29 cellular contexts compared by ENCODE assay signal in the genomic region with DNA sequence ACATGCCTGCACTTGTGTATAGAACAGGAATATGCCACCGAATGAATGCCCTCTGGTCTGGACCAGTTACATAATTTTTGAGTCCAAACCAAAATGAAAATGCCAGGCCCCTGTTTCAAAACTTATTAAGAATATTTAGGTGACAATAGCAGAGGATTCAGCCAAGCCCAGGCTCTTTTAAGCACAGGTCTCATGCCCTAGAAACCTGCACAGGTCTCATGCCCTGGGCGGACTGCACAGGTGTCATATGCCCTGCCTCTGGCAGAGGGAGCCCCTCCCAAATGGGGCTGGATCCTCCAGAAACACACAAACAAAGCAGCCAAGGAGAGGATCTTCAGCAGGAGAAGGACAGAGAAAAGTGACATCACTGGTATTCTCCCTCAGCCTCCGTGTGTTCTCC.
DNase-seq lines count a peak whose midpoint lies in the region; TF ChIP-seq lines count a peak whose summit lies in the region.
"Had no signal": no experiment of that assay in that cellular context is flagged by ENCODE, and none has a peak within 500 bp of the region (broad histone marks: within the 10 kb centered on the region; RNA-seq: fewer than 3 reads in every experiment).

No MANE protein-coding gene starts in this region.

- H3K27ac ChIP-seq in RWPE1 (no peak overlapping the region), neural progenitor cell (no peak overlapping the region)
- H3K27ac ChIP-seq: psoas muscle, SJCRH30, thyroid gland, vagina had no signal

- no peak overlapping the region for H3K9ac ChIP-seq in neural progenitor cell

- H3F3A ChIP-seq in neural progenitor cell (ENCODE audit: low read depth): no peaks in the 10 kb centered on the region

- H3K4me3 ChIP-seq in epithelial cell of esophagus (ENCODE audit: low read length): no peak overlapping the region
- no peak overlapping the region for H3K4me3 ChIP-seq in neural progenitor cell
- H3K4me3 ChIP-seq: psoas muscle, SJCRH30, thyroid gland, vagina had no signal

- POLR2A ChIA-PET in RWPE1 (lab: Yijun Ruan, JAX; ENCODE audit: low non-redundant PET): no interaction called here

- no peaks in the 10 kb centered on the region for H3K27me3 ChIP-seq in neural progenitor cell
- H3K27me3 ChIP-seq: SJCRH30, thyroid gland, vagina had no signal

- TF ChIP-seq CTCF in RWPE1 (conservative IDR thresholded peaks at IDR 0.05; ENCODE audit: low read depth) (no peak), epithelial cell of esophagus (IDR thresholded peaks at IDR 0.05; ENCODE audit: insufficient read depth, low read depth, low read length, missing control alignments) (peak; percentile 33), neural progenitor cell (IDR thresholded peaks at IDR 0.05) (no peak)

- no peak overlapping the region for H3K4me3 Mint-ChIP-seq in neural progenitor cell
- H3K4me3 Mint-ChIP-seq: activated CD4-positive, alpha-beta T cell treated with anti-CD3 and anti-CD28 coated beads, Interleukin-2, amount 10 ng/mL, durations not matched to agents 24 days and 14 days; CD4-positive, CD25-positive, alpha-beta regulatory T cell; mesothelial cell of epicardium had no signal

- H3K36me3 Mint-ChIP-seq in neural progenitor cell: no peaks in the 10 kb centered on the region
- H3K36me3 Mint-ChIP-seq: activated naive CD4-positive, alpha-beta T cell treated with anti-CD3 and anti-CD28 coated beads, Interleukin-2, amount 50 U/mL, for 72 hours; CD4-positive, CD25-positive, alpha-beta regulatory T cell; mesothelial cell of epicardium had no signal

- H2AFZ ChIP-seq in neural progenitor cell (replicated peaks): no peak overlapping the region

- no peaks in the 10 kb centered on the region for H3K9me3 ChIP-seq in neural progenitor cell (ENCODE audit: low read depth)
- H3K9me3 ChIP-seq: psoas muscle, SJCRH30, thyroid gland, vagina had no signal

- no peaks in the 10 kb centered on the region for H3K27me3 Mint-ChIP-seq in neural progenitor cell (ENCODE audit: insufficient read depth, low read depth)
- H3K27me3 Mint-ChIP-seq: activated CD4-positive, alpha-beta T cell treated with anti-CD3 and anti-CD28 coated beads, Interleukin-2, amount 10 ng/mL, durations not matched to agents 24 days and 14 days had no signal

- no peaks in the 10 kb centered on the region for H3K9me3 Mint-ChIP-seq in neural progenitor cell
- H3K9me3 Mint-ChIP-seq: activated CD4-positive, alpha-beta T cell treated with anti-CD3 and anti-CD28 coated beads, Interleukin-2, amount 10 ng/mL, durations not matched to agents 24 days and 14 days; activated naive CD4-positive, alpha-beta T cell treated with anti-CD3 and anti-CD28 coated beads, Interleukin-2, amount 50 U/mL, for 72 hours; activated T-helper 2 cell treated with anti-CD3 and anti-CD28 coated beads, Interferon-gamma antibody, Interleukin-2, Interleukin-4, amounts not matched to agents 10 μg/mL and 5 μg/mL and 100 μg/mL, durations not matched to agents 14 hours and 24 hours and 36 hours had no signal

- H3K79me2 ChIP-seq in neural progenitor cell (ENCODE audit: low read depth): no peaks in the 10 kb centered on the region

- peaks cover 28% of the 10 kb centered on the region for H3K4me1 Mint-ChIP-seq in neural progenitor cell
- H3K4me1 Mint-ChIP-seq: activated CD4-positive, alpha-beta T cell treated with anti-CD3 and anti-CD28 coated beads, Interleukin-2, amount 10 ng/mL, durations not matched to agents 24 days and 14 days; CD4-positive, CD25-positive, alpha-beta regulatory T cell had no signal

- no peaks in the 10 kb centered on the region for H4K20me1 ChIP-seq in neural progenitor cell (ENCODE audit: low read depth)

- H3K4me1 ChIP-seq in neural progenitor cell: no peaks in the 10 kb centered on the region
- H3K4me1 ChIP-seq: psoas muscle, SJCRH30, thyroid gland, vagina had no signal

- CTCF ChIA-PET in RWPE1 (lab: Yijun Ruan, JAX): interaction anchor here (0.6 kb wide), 1 partner anchor 568 kb away, joined by 3 read pairs; no protein-coding TSS in a partner anchor

- DNase-seq in NCI-H146 (lab: John Stamatoyannopoulos, UW): peak; percentile 22
- DNase-seq in NCI-H146 treated with DMSO at 0.1 percent for 48 hours (lab: John Stamatoyannopoulos, UW; ENCODE audit: unreplicated experiment): no peak
- DNase-seq in RWPE1 (ENCODE audit: low spot score): peak; percentile 23
- peak; percentile 35 for DNase-seq in epithelial cell of esophagus (ENCODE audit: low read depth)
- peak; percentile 3 for DNase-seq in neural progenitor cell (ENCODE audit: low spot score)
- DNase-seq in activated effector memory CD4-positive, alpha-beta T cell treated with Interleukin-2 at 50 U/mL for 16 hours: no peak
- no peak for DNase-seq in Kasumi-1 (lab: John Stamatoyannopoulos, UW)
- DNase-seq in germinal center (ENCODE audit: low spot score): no peak
- DNase-seq: activated CD4-positive, alpha-beta T cell treated with anti-CD3 and anti-CD28 coated beads, Interleukin-2, amount 10 ng/mL, durations not matched to agents 24 days and 14 days; activated CD8-positive, alpha-beta memory T cell treated with anti-CD3 and anti-CD28 coated beads for 24 hours; activated T-cell treated with anti-CD3 and anti-CD28 coated beads for 4 hours; amygdala; Calu3; CD4-positive, CD25-positive, alpha-beta regulatory T cell; Karpas-422; kidney; left ventricle myocardium superior; NCI-H1417 treated with DMSO at 0.1 percent for 48 hours; nucleus accumbens; psoas muscle; SJCRH30; stimulated activated CD4-positive, alpha-beta T cell treated with anti-CD3 and anti-CD28 coated beads, Interleukin-12 subunit alpha, Interleukin-12 subunit beta, amount 100 ng/mL, for 4 hours; stimulated activated CD4-positive, alpha-beta T cell treated with anti-CD3 and anti-CD28 coated beads, Interleukin-4, amount 100 ng/mL, for 1 hour; T-helper 9 cell; thyroid gland had no signal

- no peaks in the 10 kb centered on the region for H3K36me3 ChIP-seq in neural progenitor cell
- H3K36me3 ChIP-seq: SJCRH30, thyroid gland, vagina had no signal

- H3K4me2 ChIP-seq in neural progenitor cell: no peak overlapping the region

- no peak overlapping the region for H3K27ac Mint-ChIP-seq in neural progenitor cell
- H3K27ac Mint-ChIP-seq: activated CD4-positive, alpha-beta T cell treated with anti-CD3 and anti-CD28 coated beads, Interleukin-2, amount 10 ng/mL, durations not matched to agents 24 days and 14 days; activated naive CD4-positive, alpha-beta T cell treated with anti-CD3 and anti-CD28 coated beads, Interleukin-2, amount 50 U/mL, for 72 hours; activated T-helper 2 cell treated with anti-CD3 and anti-CD28 coated beads, Interferon-gamma antibody, Interleukin-2, Interleukin-4, amounts not matched to agents 10 μg/mL and 5 μg/mL and 100 μg/mL, durations not matched to agents 14 hours and 24 hours and 36 hours; mesothelial cell of epicardium had no signal

Comparison
In these comparisons a context has a peak if more than half of its experiments do, and no peak if none do; other contexts are left out.
1. DNase-seq: peak in NCI-H146 (single experiment), RWPE1 (single experiment), epithelial cell of esophagus (single experiment) and neural progenitor cell (single experiment); none in NCI-H146 treated with DMSO at 0.1 percent for 48 hours (single experiment), activated effector memory CD4-positive, alpha-beta T cell treated with Interleukin-2 at 50 U/mL for 16 hours (single experiment), Kasumi-1 (0 of 2) and germinal center (single experiment).